22 cellular contexts compared by ENCODE assay signal in the genomic region with DNA sequence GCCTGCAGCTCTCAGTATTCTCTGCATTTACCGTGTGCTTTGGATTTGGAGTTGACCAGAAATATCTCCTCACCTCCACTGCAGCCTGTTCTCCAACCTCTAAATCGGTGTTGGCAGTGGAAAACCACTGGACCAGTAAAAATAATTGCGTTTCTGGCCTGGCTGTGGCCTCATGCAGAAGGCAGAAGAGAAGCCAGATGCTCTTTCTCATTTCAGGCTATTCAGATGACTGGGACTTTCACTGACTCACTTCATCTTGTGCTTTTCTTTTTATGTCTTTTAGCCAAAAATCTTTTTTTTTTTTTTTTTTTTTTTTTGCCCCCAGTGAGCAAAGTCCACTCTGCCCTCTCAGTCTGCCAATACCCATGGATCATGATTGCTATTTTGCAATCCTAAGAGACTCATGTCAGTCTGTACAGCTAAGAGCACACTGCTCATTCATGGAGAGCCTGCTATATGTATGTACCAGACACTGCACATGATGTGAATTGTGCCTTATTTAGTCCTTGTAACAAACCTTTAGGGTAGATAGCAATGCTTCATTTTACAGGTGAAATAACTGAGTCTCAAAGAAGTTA.
"Had no signal": no experiment of that assay in that cellular context is flagged by ENCODE, and none has a peak within 500 bp of the region (broad histone marks: within the 10 kb centered on the region; RNA-seq: fewer than 3 reads in every experiment).

No MANE protein-coding gene starts in this region.

- H2AFZ ChIP-seq: neural progenitor cell had no signal

- FAIRE-seq: keratinocyte, small intestine had no signal

- H3K27ac ChIP-seq: epithelial cell of prostate, lower lobe of right lung, neural progenitor cell, upper lobe of right lung, VCaP had no signal

- H3K4me3 ChIP-seq: lower lobe of right lung, neural progenitor cell, upper lobe of right lung had no signal

- DNase-seq: activated CD4-positive, alpha-beta memory T cell treated with anti-CD3 and anti-CD28 coated beads, Interleukin-2, amount 10 ng/mL, durations not matched to agents 7 days and 5 days; activated CD4-positive, alpha-beta T cell treated with anti-CD3 and anti-CD28 coated beads, Interleukin-2, amount 10 ng/mL, durations not matched to agents 24 days and 14 days; activated effector memory CD4-positive, alpha-beta T cell treated with Interleukin-2 at 50 U/mL for 16 hours; activated naive CD4-positive, alpha-beta T cell treated with anti-CD3 and anti-CD28 coated beads, Interleukin-2, amount 10 ng/mL, durations not matched to agents 7 days and 5 days; activated T-cell treated with anti-CD3 and anti-CD28 coated beads, Interleukin-2, amount 50 U/mL, for 72 hours; amygdala; cortex of kidney; foreskin fibroblast; left colon; lower lobe of right lung; naive thymus-derived CD8-positive, alpha-beta T cell; posterior cingulate gyrus; small intestine; stimulated activated CD4-positive, alpha-beta T cell treated with anti-CD3 and anti-CD28 coated beads, Interleukin-2, amount 100 ng/mL, for 24 hours; upper lobe of right lung had no signal

- ATAC-seq: activated CD4-positive, CD25-positive, alpha-beta regulatory T cell treated with anti-CD3 and anti-CD28 coated beads, Interleukin-2, amount 50 U/mL, for 24 hours; activated T-cell treated with anti-CD3 and anti-CD28 coated beads, Interleukin-2, amount 50 U/mL, for 72 hours; left colon; naive thymus-derived CD8-positive, alpha-beta T cell; sciatic nerve; stimulated activated effector memory CD8-positive, alpha-beta T cell treated with anti-CD3 and anti-CD28 coated beads, Interleukin-12 subunit alpha, Interleukin-12 subunit beta, amount 100 ng/mL, for 72 hours had no signal

- H3K4me2 ChIP-seq: neural progenitor cell had no signal

- H3K9me3 ChIP-seq: lower lobe of right lung, upper lobe of right lung had no signal

- H3K9ac ChIP-seq: neural progenitor cell had no signal

- H3K36me3 ChIP-seq: lower lobe of right lung, neural progenitor cell, upper lobe of right lung had no signal

- H3K27me3 ChIP-seq: neural progenitor cell, upper lobe of right lung had no signal
